ENCODE assay signal across 1 cellular context in the genomic region with DNA sequence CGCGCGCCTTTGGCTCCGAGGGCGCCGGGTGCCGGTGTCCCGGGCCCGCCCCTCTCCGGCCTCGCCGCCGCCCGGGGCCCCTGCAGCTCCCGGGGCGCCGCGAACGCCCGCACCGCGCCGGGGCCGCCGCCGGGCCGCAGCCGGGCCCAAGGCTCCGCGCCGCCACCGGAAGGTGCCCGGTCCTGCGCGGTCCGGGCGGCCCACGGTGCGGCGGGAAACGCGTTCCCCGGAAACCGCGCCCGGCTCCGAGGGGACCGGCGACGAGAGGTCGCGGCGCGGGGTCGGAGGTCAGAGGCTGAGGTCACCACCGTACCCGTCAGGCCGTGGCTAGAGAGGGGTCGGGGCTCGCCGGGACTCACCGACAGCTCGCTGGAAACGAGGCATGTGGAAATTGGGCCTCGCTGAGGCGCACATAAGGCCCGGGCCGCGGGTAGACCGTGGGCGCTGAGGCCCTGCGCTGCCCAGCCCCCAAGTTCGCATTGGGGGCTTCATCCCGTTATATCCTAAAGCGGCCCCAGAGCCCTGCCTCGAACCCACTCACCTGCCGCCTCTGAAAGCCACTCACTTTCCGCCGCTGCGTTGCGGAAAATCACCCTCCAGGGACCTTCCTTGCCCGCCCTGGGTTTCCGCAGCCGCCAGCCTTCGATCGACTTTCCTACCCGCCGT.
TF ChIP-seq lines count a peak whose summit lies in the region.

A gene (minus strand): TSS at position 167 of the 666 bp plus-strand sequence. CDS start 745 bp downstream, outside the sequence.

TF ChIP-seq in A549, 52 proteins besides CTCF, POLR2A, EP300 and RAD21 (continued from another document):
- peak; percentile 53; the same call in 1 of the 2 replicates for TF ChIP-seq RARB (CRISPR knock-in tag; IDR thresholded peaks at IDR 0.05)
- TF ChIP-seq, protein P1, sequence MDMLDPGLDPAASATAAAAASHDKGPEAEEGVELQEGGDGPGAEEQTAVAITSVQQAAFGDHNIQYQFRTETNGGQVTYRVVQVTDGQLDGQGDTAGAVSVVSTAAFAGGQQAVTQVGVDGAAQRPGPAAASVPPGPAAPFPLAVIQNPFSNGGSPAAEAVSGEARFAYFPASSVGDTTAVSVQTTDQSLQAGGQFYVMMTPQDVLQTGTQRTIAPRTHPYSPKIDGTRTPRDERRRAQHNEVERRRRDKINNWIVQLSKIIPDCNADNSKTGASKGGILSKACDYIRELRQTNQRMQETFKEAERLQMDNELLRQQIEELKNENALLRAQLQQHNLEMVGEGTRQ (IDR thresholded peaks at IDR 0.05) = no peak
- 0 out of 2 replicates have a peak, but pooled peaks have one; percentile 52 for TF ChIP-seq TFCP2L1 (CRISPR knock-in tag; IDR thresholded peaks at IDR 0.05)
- peak; percentile 74; the same call in 1 of the 2 replicates for TF ChIP-seq PHF8 (IDR thresholded peaks at IDR 0.05; ENCODE audit: borderline replicate concordance, low read depth)
- peak; percentile 80; the same call in 1 of the 2 replicates for TF ChIP-seq TP53 (CRISPR knock-in tag; IDR thresholded peaks at IDR 0.05)
- TF ChIP-seq CBX8 (IDR thresholded peaks at IDR 0.05) = no peak
- no peak for TF ChIP-seq ZNF302 (CRISPR knock-in tag; IDR thresholded peaks at IDR 0.05)
- no peak for TF ChIP-seq KDM1A (IDR thresholded peaks at IDR 0.05; ENCODE audit: low read depth)
- peak; percentile 68; the same call in 1 of the 2 replicates for TF ChIP-seq HOXB5 (CRISPR knock-in tag; IDR thresholded peaks at IDR 0.05)
- TF ChIP-seq MAZ (IDR thresholded peaks at IDR 0.05; ENCODE audit: borderline replicate concordance, low read depth, low read length) = 0 out of 2 replicates have a peak, but pooled peaks have one; percentile 73
- TF ChIP-seq, protein P2, sequence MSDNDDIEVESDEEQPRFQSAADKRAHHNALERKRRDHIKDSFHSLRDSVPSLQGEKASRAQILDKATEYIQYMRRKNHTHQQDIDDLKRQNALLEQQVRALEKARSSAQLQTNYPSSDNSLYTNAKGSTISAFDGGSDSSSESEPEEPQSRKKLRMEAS (IDR thresholded peaks at IDR 0.05) = peak; percentile 91
- TF ChIP-seq, protein P3, sequence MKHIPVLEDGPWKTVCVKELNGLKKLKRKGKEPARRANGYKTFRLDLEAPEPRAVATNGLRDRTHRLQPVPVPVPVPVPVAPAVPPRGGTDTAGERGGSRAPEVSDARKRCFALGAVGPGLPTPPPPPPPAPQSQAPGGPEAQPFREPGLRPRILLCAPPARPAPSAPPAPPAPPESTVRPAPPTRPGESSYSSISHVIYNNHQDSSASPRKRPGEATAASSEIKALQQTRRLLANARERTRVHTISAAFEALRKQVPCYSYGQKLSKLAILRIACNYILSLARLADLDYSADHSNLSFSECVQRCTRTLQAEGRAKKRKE (CRISPR knock-in tag; IDR thresholded peaks at IDR 0.05; ENCODE audit: low read depth) = no peak
- TF ChIP-seq, protein P4, sequence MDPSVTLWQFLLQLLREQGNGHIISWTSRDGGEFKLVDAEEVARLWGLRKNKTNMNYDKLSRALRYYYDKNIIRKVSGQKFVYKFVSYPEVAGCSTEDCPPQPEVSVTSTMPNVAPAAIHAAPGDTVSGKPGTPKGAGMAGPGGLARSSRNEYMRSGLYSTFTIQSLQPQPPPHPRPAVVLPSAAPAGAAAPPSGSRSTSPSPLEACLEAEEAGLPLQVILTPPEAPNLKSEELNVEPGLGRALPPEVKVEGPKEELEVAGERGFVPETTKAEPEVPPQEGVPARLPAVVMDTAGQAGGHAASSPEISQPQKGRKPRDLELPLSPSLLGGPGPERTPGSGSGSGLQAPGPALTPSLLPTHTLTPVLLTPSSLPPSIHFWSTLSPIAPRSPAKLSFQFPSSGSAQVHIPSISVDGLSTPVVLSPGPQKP (IDR thresholded peaks at IDR 0.05; ENCODE audit: low read depth, low read length) = no peak
- 0 out of 2 replicates have a peak, but pooled peaks have one; percentile 9 for TF ChIP-seq ZC3H11A (IDR thresholded peaks at IDR 0.05)
- no peak for TF ChIP-seq HEYL (CRISPR knock-in tag; IDR thresholded peaks at IDR 0.05)
- no peak for TF ChIP-seq HOXA7 (CRISPR knock-in tag; IDR thresholded peaks at IDR 0.05)
- no peak for TF ChIP-seq FOSL2 (IDR thresholded peaks at IDR 0.05)
- TF ChIP-seq FOSL2 (CRISPR knock-in tag; IDR thresholded peaks at IDR 0.05) = peak; percentile 60
- TF ChIP-seq JUN (IDR thresholded peaks at IDR 0.05) = peak; percentile 86 to 97; a peak in 4 of 5 replicates
- peak; percentile 55 for TF ChIP-seq GATA3 (IDR thresholded peaks at IDR 0.05; ENCODE audit: borderline replicate concordance)
- peak; percentile 96 for TF ChIP-seq ESRRA (IDR thresholded peaks at IDR 0.05; ENCODE audit: borderline replicate concordance, low read length)
- 0 out of 3 replicates have a peak, but pooled peaks have one; percentile 11 for TF ChIP-seq SMC3 (IDR thresholded peaks at IDR 0.05)
- TF ChIP-seq CHD2 (IDR thresholded peaks at IDR 0.05; ENCODE audit: low read length, partially characterized antibody) = no peak
- TF ChIP-seq, protein P5, sequence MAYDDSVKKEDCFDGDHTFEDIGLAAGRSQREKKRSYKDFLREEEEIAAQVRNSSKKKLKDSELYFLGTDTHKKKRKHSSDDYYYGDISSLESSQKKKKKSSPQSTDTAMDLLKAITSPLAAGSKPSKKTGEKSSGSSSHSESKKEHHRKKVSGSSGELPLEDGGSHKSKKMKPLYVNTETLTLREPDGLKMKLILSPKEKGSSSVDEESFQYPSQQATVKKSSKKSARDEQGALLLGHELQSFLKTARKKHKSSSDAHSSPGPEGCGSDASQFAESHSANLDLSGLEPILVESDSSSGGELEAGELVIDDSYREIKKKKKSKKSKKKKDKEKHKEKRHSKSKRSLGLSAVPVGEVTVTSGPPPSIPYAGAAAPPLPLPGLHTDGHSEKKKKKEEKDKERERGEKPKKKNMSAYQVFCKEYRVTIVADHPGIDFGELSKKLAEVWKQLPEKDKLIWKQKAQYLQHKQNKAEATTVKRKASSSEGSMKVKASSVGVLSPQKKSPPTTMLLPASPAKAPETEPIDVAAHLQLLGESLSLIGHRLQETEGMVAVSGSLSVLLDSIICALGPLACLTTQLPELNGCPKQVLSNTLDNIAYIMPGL (CRISPR knock-in tag; IDR thresholded peaks at IDR 0.05; ENCODE audit: borderline replicate concordance) = peak; percentile 50; the same call in 1 of the 2 replicates
